Comparison of ENCODE assay signal across 14 cellular contexts in genomic region chr10:3882855-3883254, GRCh38.
"Had no signal": no experiment of that assay in that cellular context is flagged by ENCODE, and none has a peak within 500 bp of the region (broad histone marks: within the 10 kb centered on the region; RNA-seq: fewer than 3 reads in every experiment).

No MANE protein-coding gene starts in this region.

- FAIRE-seq: small intestine had no signal

- H3K36me3 ChIP-seq: right atrium auricular region, tibial nerve had no signal

- H3K4me3 ChIP-seq: lung, right atrium auricular region, tibial nerve had no signal

- H3K36me3 Mint-ChIP-seq: brain; naive thymus-derived CD8-positive, alpha-beta T cell had no signal

- H3K27me3 ChIP-seq: right atrium auricular region, tibial nerve had no signal

- ATAC-seq: activated CD8-positive, alpha-beta memory T cell treated with anti-CD3 and anti-CD28 coated beads, Interleukin-2, amount 10 ng/mL, durations not matched to agents 7 days and 5 days; activated naive CD4-positive, alpha-beta T cell treated with anti-CD3 and anti-CD28 coated beads, Interleukin-2, amount 50 U/mL, for 72 hours; naive thymus-derived CD8-positive, alpha-beta T cell had no signal

- H3K27me3 Mint-ChIP-seq: activated CD8-positive, alpha-beta memory T cell treated with anti-CD3 and anti-CD28 coated beads, Interleukin-2, amount 10 ng/mL, durations not matched to agents 7 days and 5 days; activated T-cell treated with anti-CD3 and anti-CD28 coated beads, Interleukin-2, amount 50 U/mL, for 24 hours had no signal

- H3K27ac Mint-ChIP-seq: activated CD8-positive, alpha-beta memory T cell treated with anti-CD3 and anti-CD28 coated beads, Interleukin-2, amount 10 ng/mL, durations not matched to agents 7 days and 5 days; activated naive CD4-positive, alpha-beta T cell treated with anti-CD3 and anti-CD28 coated beads, Interleukin-2, amount 50 U/mL, for 72 hours; activated T-cell treated with anti-CD3 and anti-CD28 coated beads, Interleukin-2, amount 50 U/mL, for 24 hours; brain; stimulated activated naive B cell treated with anti-CD40 and anti-IgM and Interleukin-4, amounts not matched to agents 10 μg/mL and 1 μg/mL and 100 μg/mL, for 72 hours had no signal

- DNase-seq: activated CD4-positive, alpha-beta T cell treated with anti-CD3 and anti-CD28 coated beads, Interleukin-2, amount 50 U/mL, for 4 hours; activated CD8-positive, alpha-beta memory T cell treated with anti-CD3 and anti-CD28 coated beads, Interleukin-2, amount 10 ng/mL, durations not matched to agents 7 days and 5 days; activated effector memory CD4-positive, alpha-beta T cell treated with anti-CD3 and anti-CD28 coated beads, Interleukin-2, amount 50 U/mL, for 16 hours; activated T-cell treated with anti-CD3 and anti-CD28 coated beads, Interleukin-2, amount 50 U/mL, for 24 hours; amniotic stem cell; hypothalamus; naive thymus-derived CD8-positive, alpha-beta T cell; small intestine; stimulated activated naive B cell treated with anti-CD40 and anti-IgM and Interleukin-4, amounts not matched to agents 10 μg/mL and 1 μg/mL and 100 μg/mL, for 72 hours had no signal

- H3K27ac ChIP-seq: right atrium auricular region, tibial nerve had no signal

- H3K9me3 Mint-ChIP-seq: naive thymus-derived CD8-positive, alpha-beta T cell had no signal

- H3K9me3 ChIP-seq: right atrium auricular region, tibial nerve had no signal

- H3K4me3 Mint-ChIP-seq: activated CD8-positive, alpha-beta memory T cell treated with anti-CD3 and anti-CD28 coated beads, Interleukin-2, amount 10 ng/mL, durations not matched to agents 7 days and 5 days; activated T-cell treated with anti-CD3 and anti-CD28 coated beads, Interleukin-2, amount 50 U/mL, for 24 hours; brain; naive thymus-derived CD8-positive, alpha-beta T cell; stimulated activated naive B cell treated with anti-CD40 and anti-IgM and Interleukin-4, amounts not matched to agents 10 μg/mL and 1 μg/mL and 100 μg/mL, for 72 hours had no signal
